ENCODE assay signal across 13 cellular contexts in the genomic region with DNA sequence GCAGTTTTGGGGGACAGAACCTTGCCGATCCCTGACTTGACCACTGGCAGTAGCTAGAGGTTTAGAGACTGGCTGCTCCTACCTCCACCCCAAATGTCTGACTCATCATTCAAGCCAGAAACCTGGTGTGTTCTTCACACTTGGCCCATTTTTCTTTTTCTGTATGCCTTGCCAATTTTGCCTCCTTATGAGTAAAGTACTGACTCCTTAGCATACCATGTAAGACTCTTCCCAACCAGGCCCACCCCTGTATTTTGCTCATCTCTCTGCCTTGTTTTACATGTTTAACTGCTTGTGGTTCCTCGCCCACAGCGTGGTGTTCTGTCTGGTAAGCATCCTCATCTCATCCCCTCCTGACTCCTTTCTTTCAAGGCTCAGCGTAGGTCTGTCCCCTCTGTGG. TPM values are rescaled to one million over a fixed set of nuclear protein-coding genes. Genes with fewer than 3 reads are reported as not detected.
A peak's percentile ranks its signal among the peaks of the same experiment; 100 is the strongest.
DNase-seq lines count a peak whose midpoint lies in the region; ATAC-seq lines count a peak whose summit lies in the region.
"Had no signal": no experiment of that assay in that cellular context is flagged by ENCODE, and none has a peak within 500 bp of the region (broad histone marks: within the 10 kb centered on the region; RNA-seq: fewer than 3 reads in every experiment).

No MANE protein-coding gene starts in this region.

- H3K27me3 ChIP-seq in subcutaneous abdominal adipose tissue (ENCODE audit: control insufficient read depth in 5 of 5, insufficient read depth in 4 of 5, low read length in 5 of 5): no peaks in the 10 kb centered on the region

- CTCF ChIA-PET in activated naive CD4-positive, alpha-beta T cell treated with anti-CD3 and anti-CD28 coated beads for 36 hours (lab: Charles Lee): interaction anchor here (2.7 kb wide), 1 partner anchor 9 kb away, joined by 6 read pairs; no protein-coding TSS in a partner anchor

- peaks cover 0 to 17% (median 9%) of the 10 kb centered on the region in 5 donors for H3K4me1 ChIP-seq in subcutaneous abdominal adipose tissue (ENCODE audit: control insufficient read depth in 5 of 5, insufficient read depth in 5 of 5, low read length in 5 of 5)

- peak overlapping the region; percentile 47 for H3K27ac Mint-ChIP-seq in activated naive CD4-positive, alpha-beta T cell treated with anti-CD3 and anti-CD28 coated beads for 36 hours
- H3K27ac Mint-ChIP-seq in activated naive CD4-positive, alpha-beta T cell treated with anti-CD3 and anti-CD28 coated beads, Interleukin-2, amount 50 U/mL, for 72 hours: peak overlapping the region; percentile 13 to 59

- no peaks in the 10 kb centered on the region for H3K9me3 Mint-ChIP-seq in activated naive CD4-positive, alpha-beta T cell treated with anti-CD3 and anti-CD28 coated beads for 36 hours
- H3K9me3 Mint-ChIP-seq in activated naive CD4-positive, alpha-beta T cell treated with anti-CD3 and anti-CD28 coated beads, Interleukin-2, amount 50 U/mL, for 72 hours: no peaks in the 10 kb centered on the region
- H3K9me3 Mint-ChIP-seq: activated T-cell treated with anti-CD3 and anti-CD28 coated beads, Interleukin-2, amount 50 U/mL, for 4 hours had no signal

- H3K4me1 Mint-ChIP-seq in activated naive CD4-positive, alpha-beta T cell treated with anti-CD3 and anti-CD28 coated beads for 36 hours (ENCODE audit: low read depth): peaks cover 4% of the 10 kb centered on the region

- no peaks in the 10 kb centered on the region for H3K27me3 Mint-ChIP-seq in activated naive CD4-positive, alpha-beta T cell treated with anti-CD3 and anti-CD28 coated beads for 36 hours (ENCODE audit: low read depth)

- no peak overlapping the region for H3K4me3 Mint-ChIP-seq in activated naive CD4-positive, alpha-beta T cell treated with anti-CD3 and anti-CD28 coated beads for 36 hours
- H3K4me3 Mint-ChIP-seq: activated T-cell treated with anti-CD3 and anti-CD28 coated beads, Interleukin-2, amount 50 U/mL, for 4 hours had no signal

- peak overlapping the region; percentile 77 for H3K27ac ChIP-seq in subcutaneous abdominal adipose tissue (ENCODE audit: low read depth, low read length)

- peak; percentile 21 to 25 for ATAC-seq in activated naive CD4-positive, alpha-beta T cell treated with anti-CD3 and anti-CD28 coated beads, Interleukin-2, amount 50 U/mL, for 72 hours
- ATAC-seq in HG02642 (IDR thresholded peaks at IDR 0.05; ENCODE audit: poor library complexity, unreplicated experiment): no peak

- H3K9ac ChIP-seq in subcutaneous abdominal adipose tissue (ENCODE audit: low read length in 5 of 5): peak overlapping the region in 1 of 5 donors; percentile 3

- H3K36me3 ChIP-seq in subcutaneous abdominal adipose tissue (ENCODE audit: control insufficient read depth in 5 of 5, insufficient read depth in 5 of 5, low read length in 5 of 5): peaks cover 48 to 97% (median 96%) of the 10 kb centered on the region in 5 donors

- peaks cover 39% of the 10 kb centered on the region for H3K36me3 Mint-ChIP-seq in activated naive CD4-positive, alpha-beta T cell treated with anti-CD3 and anti-CD28 coated beads for 36 hours (ENCODE audit: low read depth)
- H3K36me3 Mint-ChIP-seq in activated naive CD4-positive, alpha-beta T cell treated with anti-CD3 and anti-CD28 coated beads, Interleukin-2, amount 50 U/mL, for 72 hours: peaks cover 7 to 16% of the 10 kb centered on the region in 2 donors

- intact Hi-C loops in activated naive CD4-positive, alpha-beta T cell treated with anti-CD3 and anti-CD28 coated beads for 36 hours (cut with micrococcal nuclease): no loop called here

- no peak overlapping the region for H3K4me3 ChIP-seq in subcutaneous abdominal adipose tissue (ENCODE audit: low read depth in 1 of 5, low read length in 5 of 5)
- H3K4me3 ChIP-seq: smooth muscle cell had no signal

- no peak for DNase-seq in activated naive CD4-positive, alpha-beta T cell treated with anti-CD3 and anti-CD28 coated beads for 36 hours
- no peak for DNase-seq in activated naive CD4-positive, alpha-beta T cell (lab: John Stamatoyannopoulos, UW)
- DNase-seq in activated naive CD4-positive, alpha-beta T cell treated with anti-CD3 and anti-CD28 coated beads, Interleukin-2, amount 50 U/mL, for 72 hours (ENCODE audit: low spot score in 2 of 2): no peak
- DNase-seq in fibroblast of peridontal ligament (ENCODE audit: extremely low read depth) (peak; percentile 20), inferior parietal cortex (ENCODE audit: extremely low spot score) (no peak), NCI-H1436 treated with DMSO at 0.1 percent for 48 hours (lab: John Stamatoyannopoulos, UW) (no peak)
- DNase-seq: activated T-cell treated with anti-CD3 and anti-CD28 coated beads, Interleukin-2, amount 50 U/mL, for 4 hours; dermis blood vessel endothelial cell; NCI-H446; RPMI8226 had no signal

- no peaks in the 10 kb centered on the region for H3K9me3 ChIP-seq in subcutaneous abdominal adipose tissue (ENCODE audit: control insufficient read depth in 5 of 5, low read length in 5 of 5)

RNA-seq across cellular contexts. Expression of gene NUP88, which starts 37.9 kb away (rescaled TPM):
- total RNA-seq in activated naive CD4-positive, alpha-beta T cell treated with anti-CD3 and anti-CD28 coated beads for 36 hours: 100 to 1,000 TPM; 115 to 131 TPM
- total RNA-seq in activated naive CD4-positive, alpha-beta T cell treated with anti-CD3 and anti-CD28 coated beads, Interleukin-2, amount 50 U/mL, for 72 hours: 100 to 1,000 TPM; 121 to 136 TPM

RNA-seq across cellular contexts. Expression of gene RPAIN, which starts 38.4 kb away (rescaled TPM):
- total RNA-seq in activated naive CD4-positive, alpha-beta T cell treated with anti-CD3 and anti-CD28 coated beads for 36 hours: 10 to 100 TPM; 64.7 to 68.8 TPM
- total RNA-seq in activated naive CD4-positive, alpha-beta T cell treated with anti-CD3 and anti-CD28 coated beads, Interleukin-2, amount 50 U/mL, for 72 hours: 10 to 100 TPM; 49.1 to 61.3 TPM

RNA-seq across cellular contexts. Expression of gene C1QBP, which starts 57.4 kb away (rescaled TPM):
- 100 to 1,000 TPM; 435 to 460 TPM for total RNA-seq in activated naive CD4-positive, alpha-beta T cell treated with anti-CD3 and anti-CD28 coated beads for 36 hours
- 100 to 1,000 TPM; 234 to 350 TPM for total RNA-seq in activated naive CD4-positive, alpha-beta T cell treated with anti-CD3 and anti-CD28 coated beads, Interleukin-2, amount 50 U/mL, for 72 hours
